Comparison of ENCODE assay signal across 8 cellular contexts in the genomic region with DNA sequence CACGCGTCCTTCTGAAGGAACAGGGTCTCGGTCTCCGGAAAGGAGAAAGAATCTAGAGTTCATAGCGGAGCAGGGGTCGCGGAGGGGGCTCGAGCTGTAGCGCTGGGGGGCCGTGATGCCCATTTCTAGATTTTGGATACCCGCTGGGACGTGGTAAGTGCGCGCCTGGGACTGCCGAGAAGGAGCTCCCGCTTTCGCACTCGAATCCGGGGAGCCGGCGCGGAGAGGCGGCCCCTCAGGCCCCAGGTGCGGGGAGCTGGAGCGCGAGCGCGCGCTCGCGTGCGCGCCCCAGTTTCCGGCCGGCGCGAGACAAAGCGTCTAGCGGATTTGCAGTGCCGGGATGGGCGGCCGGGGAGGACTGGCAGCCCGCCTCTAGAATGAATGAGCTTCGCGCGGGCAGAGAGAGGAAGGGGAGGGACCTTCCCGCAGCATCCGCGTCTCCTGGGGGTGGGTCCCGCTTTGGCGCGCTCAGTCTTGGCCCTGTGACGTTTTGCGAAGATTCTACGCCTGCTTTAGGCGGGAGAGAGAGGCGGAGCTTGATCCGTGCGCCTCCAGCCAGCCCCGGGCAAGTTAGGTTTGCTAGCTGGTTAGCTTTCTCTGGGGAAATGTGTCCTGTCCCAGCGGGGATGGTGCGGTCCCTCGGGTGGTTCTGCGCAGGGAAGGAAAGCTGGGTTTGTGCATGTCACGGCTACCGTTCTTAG. TPM values are rescaled to one million over a fixed set of nuclear protein-coding genes. Genes with fewer than 3 reads are reported as not detected.
DNase-seq lines count a peak whose midpoint lies in the region; ATAC-seq and TF ChIP-seq lines count a peak whose summit lies in the region.

No MANE protein-coding gene starts in this region.

- H3K27ac Mint-ChIP-seq in immature natural killer cell, result peak overlapping the region; percentile 92 to 98 (median 94)

- H3K79me2 ChIP-seq in mammary epithelial cell (ENCODE audit: insufficient read depth, low read length), result peaks cover 61% of the 10 kb centered on the region

- peaks cover 27 to 28% of the 10 kb centered on the region in 2 donors for H3K4me1 Mint-ChIP-seq in immature natural killer cell

- in situ Hi-C loops in ACHN (cut with HindIII; ENCODE audit: low pct_ligation_motif_present, low pct_unique_long_range_greater_than_20kb, low sequenced_read_pairs), result no loop called here
- in situ Hi-C loops in mammary epithelial cell (cut with MboI; ENCODE audit: low sequenced_read_pairs in 2 of 2), result loop anchor here (5.0 to 25.0 kb wide), 2 partner anchors 101 to 441 kb away; no protein-coding TSS in a partner anchor

- peaks cover 48% of the 10 kb centered on the region for H3K36me3 ChIP-seq in WERI-Rb-1
- no peaks in the 10 kb centered on the region for H3K36me3 ChIP-seq in mammary epithelial cell (ENCODE audit: insufficient read depth, low read length)

- DNase-seq in ACHN (peak; percentile 92), NCI-H2196 (lab: John Stamatoyannopoulos, UW; ENCODE audit: unreplicated experiment) (peak; percentile 96), WERI-Rb-1 (peak; percentile 97), mammary epithelial cell (peak; percentile 95), immature natural killer cell (peak; percentile 89 to 90 (median 90)), smooth muscle cell of the brain vasculature (ENCODE audit: low read depth, low spot score) (peak; percentile 82)

- intact Hi-C loops in mammary epithelial cell (cut with micrococcal nuclease), result loop anchor here (2.0 kb wide), 3 partner anchors 31 to 439 kb away; a partner anchor contains a TSS

- H3K27me3 Mint-ChIP-seq in immature natural killer cell (ENCODE audit: low read depth in 3 of 3), result peaks cover 0 to 22% (median 18%) of the 10 kb centered on the region in 3 donors

- H3K36me3 Mint-ChIP-seq in immature natural killer cell, result no peaks in the 10 kb centered on the region

- H3K9me3 ChIP-seq in WERI-Rb-1 (ENCODE audit: severe bottlenecking), result no peaks in the 10 kb centered on the region
- no peaks in the 10 kb centered on the region for H3K9me3 ChIP-seq in mammary epithelial cell (replicated peaks; ENCODE audit: insufficient read depth, low read length)

- no peaks in the 10 kb centered on the region for H3K27me3 ChIP-seq in WERI-Rb-1 (ENCODE audit: insufficient read depth, low read depth, severe bottlenecking)
- no peaks in the 10 kb centered on the region for H3K27me3 ChIP-seq in mammary epithelial cell (ENCODE audit: insufficient read depth, low read length)

- 0% methylated on average over 9 of the region's 66 CpGs for WGBS in mammary epithelial cell (ENCODE audit: low coverage, missing lambda C conversion rate)

- peak overlapping the region; percentile 92 to 98 (median 94) for H3K4me3 Mint-ChIP-seq in immature natural killer cell

- no TSS peak for BruUV-seq in mammary epithelial cell (replicated peaks; lab: Mats Ljungman, UMichigan)

- dilution Hi-C loops in mammary epithelial cell (cut with HindIII; ENCODE audit: low sequenced_read_pairs), result no loop called here

- H3K4me1 ChIP-seq in mammary epithelial cell (ENCODE audit: insufficient read depth, low read length), result peaks cover 17% of the 10 kb centered on the region

- H3K9me3 Mint-ChIP-seq in immature natural killer cell, result no peaks in the 10 kb centered on the region

- H4K20me1 ChIP-seq in mammary epithelial cell (ENCODE audit: insufficient read depth, low read length), result no peaks in the 10 kb centered on the region

- CTCF ChIA-PET in mammary epithelial cell (lab: Charles Lee; ENCODE audit: low non-redundant PET), result interaction anchor here (0.5 to 0.7 kb wide), 7 partner anchors 24 to 242 kb away, joined by 3 to 9 read pairs (median 4); no protein-coding TSS in a partner anchor

- peak overlapping the region; percentile 99 for H2AFZ ChIP-seq in mammary epithelial cell (ENCODE audit: low read depth, low read length)

- peak overlapping the region; percentile 98 for H3K27ac ChIP-seq in WERI-Rb-1
- H3K27ac ChIP-seq in mammary epithelial cell (ENCODE audit: insufficient read depth, low read depth, low read length), result peak overlapping the region; percentile 68

- TF ChIP-seq CTCF in WERI-Rb-1 (IDR thresholded peaks at IDR 0.05; ENCODE audit: low read depth, low read length) (no peak), mammary epithelial cell (conservative IDR thresholded peaks at IDR 0.05 in 1 of 2, IDR thresholded peaks at IDR 0.05 in 1 of 2; ENCODE audit: extremely low read depth in 1 of 2, insufficient read depth in 1 of 2, low read depth in 1 of 2, low read length in 2 of 2) (no peak)

- peak; percentile 67 for ATAC-seq in GM18873 (IDR thresholded peaks at IDR 0.05; ENCODE audit: low FRiP score, unreplicated experiment)
- peak; percentile 58 for ATAC-seq in HG03135 (IDR thresholded peaks at IDR 0.05; ENCODE audit: unreplicated experiment)

- H3K4me3 ChIP-seq in WERI-Rb-1 (ENCODE audit: low read depth, low read length), result peak overlapping the region; percentile 98
- peak overlapping the region; percentile 88 to 91 (median 91) for H3K4me3 ChIP-seq in mammary epithelial cell (replicated peaks in 1 of 3; ENCODE audit: insufficient read depth in 1 of 3, low read depth in 2 of 3, low read length in 3 of 3)

- peak overlapping the region; percentile 91 for H3K4me2 ChIP-seq in mammary epithelial cell (ENCODE audit: insufficient read depth, low read depth, low read length)

- peak overlapping the region; percentile 88 for H3K9ac ChIP-seq in mammary epithelial cell (ENCODE audit: insufficient read depth, low read length)

RNA-seq across cellular contexts. Expression of a gene that starts 1.2 kb away (rescaled TPM):
- total RNA-seq in mammary epithelial cell, result 10 to 100 TPM in 1 of 2 donors, 1 to 10 TPM in 1; 5.2 to 36.3 TPM
- polyA plus RNA-seq in mammary epithelial cell, result 28.8 TPM
- 35.5 TPM for polyA minus RNA-seq in mammary epithelial cell
- polyA plus RNA-seq in immature natural killer cell, result 10 to 100 TPM in 2 of 3 donors, 1 to 10 TPM in 1; 8.7 to 15.8 (median 10.6) TPM

Comparison
In these comparisons a context has a peak if more than half of its experiments do, and no peak if none do; other contexts are left out.
1. Peak in every context shown above with its lines: DNase-seq, ATAC-seq, H3K4me3 ChIP-seq and H3K27ac ChIP-seq.